In the genomic region with DNA sequence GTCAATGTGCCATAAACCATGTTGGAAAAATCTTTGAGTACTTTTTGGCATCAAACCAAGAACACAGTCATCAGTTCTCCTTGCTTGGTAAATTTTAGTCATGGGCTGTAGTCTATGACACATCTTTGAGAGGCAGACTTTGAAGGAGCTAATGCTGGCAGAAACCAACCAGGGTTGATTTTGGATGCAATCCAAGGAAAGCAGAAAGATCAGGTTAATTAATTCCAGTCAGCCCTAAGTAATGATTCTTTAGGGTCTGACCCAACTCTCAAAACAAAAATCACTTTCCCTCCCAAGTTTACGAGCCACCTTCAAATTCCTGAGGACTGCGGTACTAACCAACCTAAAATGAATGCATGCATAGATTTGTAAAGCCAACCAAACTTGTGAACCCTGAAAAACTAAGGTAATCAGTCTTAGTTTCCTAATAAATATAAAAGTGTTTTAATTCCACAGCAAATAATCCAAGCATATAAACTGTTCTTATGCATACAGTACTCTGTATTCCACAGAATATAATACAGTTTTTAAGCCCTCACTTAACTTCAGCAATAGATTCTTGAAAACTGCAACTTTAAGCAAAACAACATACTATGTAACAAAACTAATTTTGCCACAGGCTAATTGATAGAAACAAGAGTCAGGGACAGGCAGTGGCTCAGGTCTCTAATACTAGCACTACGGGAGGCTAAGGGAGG, we compare ENCODE assay signal across 10 cellular contexts. TPM values are rescaled to one million over a fixed set of nuclear protein-coding genes. Genes with fewer than 3 reads are reported as not detected.
DNase-seq lines count a peak whose midpoint lies in the region; TF ChIP-seq lines count a peak whose summit lies in the region.
"Had no signal": no experiment of that assay in that cellular context is flagged by ENCODE, and none has a peak within 500 bp of the region (broad histone marks: within the 10 kb centered on the region; RNA-seq: fewer than 3 reads in every experiment).

No MANE protein-coding gene starts in this region.

- in situ Hi-C loops in astrocyte of the cerebellum (cut with HindIII; ENCODE audit: low sequenced_read_pairs), result no loop called here

- no peak for TF ChIP-seq EP300 in Ishikawa (IDR thresholded peaks at IDR 0.05; ENCODE audit: borderline replicate concordance)

- TF ChIP-seq CTCF in astrocyte of the cerebellum (IDR thresholded peaks at IDR 0.05; ENCODE audit: low read depth, low read length, missing control alignments), result no peak

- TF ChIP-seq RAD21 in Ishikawa (IDR thresholded peaks at IDR 0.05; ENCODE audit: low read depth), result no peak

- DNase-seq in DMS 273 (lab: John Stamatoyannopoulos, UW; ENCODE audit: unreplicated experiment) (peak; percentile 60), astrocyte of the cerebellum (ENCODE audit: low read depth) (peak; percentile 99), myocyte (ENCODE audit: low read depth) (peak; percentile 74), SW480 (ENCODE audit: low spot score) (no peak), NOMO-1 treated with DMSO at 0.1 percent for 48 hours (lab: John Stamatoyannopoulos, UW; ENCODE audit: unreplicated experiment) (no peak), NCI-H1930 (lab: John Stamatoyannopoulos, UW) (no peak)
- no peak for DNase-seq in effector CD4-positive, alpha-beta T cell

- H3K4me3 ChIP-seq in astrocyte of the cerebellum (ENCODE audit: low read depth, low read length), result no peak overlapping the region
- H3K4me3 ChIP-seq: neural progenitor cell, SJCRH30 had no signal

TF ChIP-seq in Ishikawa, 13 proteins besides CTCF, POLR2A, EP300 and RAD21:
- TF ChIP-seq NFIC (IDR thresholded peaks at IDR 0.05) (peak; percentile 79), TEAD4 (IDR thresholded peaks at IDR 0.05) (no peak)

RNA-seq across cellular contexts. Expression of gene AP1S3, which starts 22.0 kb away (rescaled TPM):
- total RNA-seq in myocyte, result 0.11 and 0.16 TPM in 2 replicates
- polyA plus RNA-seq in myocyte (2012), result 1.0 TPM
- total RNA-seq: SJCRH30 had no signal

Comparison
In these comparisons a context has a peak if more than half of its experiments do, and no peak if none do; other contexts are left out.
1. DNase-seq: peak in DMS 273 (single experiment), astrocyte of the cerebellum (single experiment) and myocyte (single experiment); none in SW480 (single experiment), NOMO-1 treated with DMSO at 0.1 percent for 48 hours (single experiment), NCI-H1930 (0 of 2) and effector CD4-positive, alpha-beta T cell (single experiment).